Comparison of ENCODE assay signal across 1 cellular context in the genomic region with DNA sequence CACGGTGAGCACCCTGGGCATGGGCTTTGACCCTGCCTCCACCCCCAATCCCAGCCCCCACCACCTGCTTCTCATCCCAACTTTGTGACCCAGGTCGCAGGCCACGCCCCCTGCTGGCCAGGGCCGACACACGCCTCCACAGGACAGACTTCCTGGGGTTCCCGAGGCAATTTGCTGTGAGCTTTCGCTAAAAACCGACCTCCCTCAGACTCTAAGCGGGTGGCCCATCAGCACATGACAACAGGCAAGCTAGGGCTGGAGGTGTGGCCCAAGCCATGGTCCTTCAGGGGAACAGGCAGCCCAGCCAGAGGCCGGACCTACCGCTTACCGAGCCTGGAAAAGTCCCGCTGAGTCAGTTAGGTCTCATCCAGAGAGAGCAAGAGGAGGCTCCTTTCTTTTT.
A peak's percentile ranks its signal among the peaks of the same experiment; 100 is the strongest.
TF ChIP-seq lines count a peak whose summit lies in the region.

No MANE protein-coding gene starts in this region.

TF ChIP-seq in K562, 482 proteins besides CTCF, POLR2A, EP300 and RAD21 (continued from another document):
- peak; percentile 28; the same call in 1 of the 2 replicates for TF ChIP-seq VEZF1 (CRISPR knock-in tag; IDR thresholded peaks at IDR 0.05)
- no peak for TF ChIP-seq FIP1L1 (IDR thresholded peaks at IDR 0.05; ENCODE audit: low read depth, low read length, poor library complexity, severe bottlenecking)
- peak; percentile 36; the same call in 1 of the 2 replicates for TF ChIP-seq CREM (IDR thresholded peaks at IDR 0.05; ENCODE audit: low read depth)
- TF ChIP-seq, protein P1, sequence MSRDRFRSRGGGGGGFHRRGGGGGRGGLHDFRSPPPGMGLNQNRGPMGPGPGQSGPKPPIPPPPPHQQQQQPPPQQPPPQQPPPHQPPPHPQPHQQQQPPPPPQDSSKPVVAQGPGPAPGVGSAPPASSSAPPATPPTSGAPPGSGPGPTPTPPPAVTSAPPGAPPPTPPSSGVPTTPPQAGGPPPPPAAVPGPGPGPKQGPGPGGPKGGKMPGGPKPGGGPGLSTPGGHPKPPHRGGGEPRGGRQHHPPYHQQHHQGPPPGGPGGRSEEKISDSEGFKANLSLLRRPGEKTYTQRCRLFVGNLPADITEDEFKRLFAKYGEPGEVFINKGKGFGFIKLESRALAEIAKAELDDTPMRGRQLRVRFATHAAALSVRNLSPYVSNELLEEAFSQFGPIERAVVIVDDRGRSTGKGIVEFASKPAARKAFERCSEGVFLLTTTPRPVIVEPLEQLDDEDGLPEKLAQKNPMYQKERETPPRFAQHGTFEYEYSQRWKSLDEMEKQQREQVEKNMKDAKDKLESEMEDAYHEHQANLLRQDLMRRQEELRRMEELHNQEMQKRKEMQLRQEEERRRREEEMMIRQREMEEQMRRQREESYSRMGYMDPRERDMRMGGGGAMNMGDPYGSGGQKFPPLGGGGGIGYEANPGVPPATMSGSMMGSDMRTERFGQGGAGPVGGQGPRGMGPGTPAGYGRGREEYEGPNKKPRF (IDR thresholded peaks at IDR 0.05; ENCODE audit: low read depth, low read length) = no peak
